ENCODE assay signal across 8 cellular contexts in genomic region chr3:107910713-107911259, GRCh38.
DNase-seq lines count a peak whose midpoint lies in the region; ATAC-seq lines count a peak whose summit lies in the region.
"Had no signal": no experiment of that assay in that cellular context is flagged by ENCODE, and none has a peak within 500 bp of the region (broad histone marks: within the 10 kb centered on the region; RNA-seq: fewer than 3 reads in every experiment).

No MANE protein-coding gene starts in this region.

- peak; percentile 99 for ATAC-seq in GM19023 (IDR thresholded peaks at IDR 0.05; ENCODE audit: unreplicated experiment)
- ATAC-seq in GM21723 (IDR thresholded peaks at IDR 0.05; ENCODE audit: unreplicated experiment), result peak; percentile 99
- ATAC-seq in HG03457 (IDR thresholded peaks at IDR 0.05; ENCODE audit: unreplicated experiment), result peak; percentile 96

- peak; percentile 57 for DNase-seq in stimulated activated CD4-positive, alpha-beta T cell treated with anti-CD3 and anti-CD28 coated beads, Interleukin-15, amount 100 ng/mL, for 24 hours
- DNase-seq in HuH-7.5 (ENCODE audit: low spot score) (no peak), NCI-H2171 treated with DMSO at 0.1 percent for 48 hours (lab: John Stamatoyannopoulos, UW) (no peak), NCI-H1417 treated with DMSO at 0.1 percent for 48 hours (lab: John Stamatoyannopoulos, UW) (no peak)
- DNase-seq: NCI-H1436 treated with DMSO at 0.1 percent for 48 hours had no signal
